Comparison of ENCODE assay signal across 12 cellular contexts in genomic region chr20:17809714-17810631, GRCh38.
DNase-seq lines count a peak whose midpoint lies in the region; ATAC-seq and TF ChIP-seq lines count a peak whose summit lies in the region.
"Had no signal": no experiment of that assay in that cellular context is flagged by ENCODE, and none has a peak within 500 bp of the region (broad histone marks: within the 10 kb centered on the region; RNA-seq: fewer than 3 reads in every experiment).

No MANE protein-coding gene starts in this region.

- no peak for TF ChIP-seq POLR2A in heart left ventricle (IDR thresholded peaks at IDR 0.05)

- TF ChIP-seq CTCF in heart left ventricle (IDR thresholded peaks at IDR 0.05), result no peak
- TF ChIP-seq CTCF in lower lobe of right lung (IDR thresholded peaks at IDR 0.05), result no peak

- H3K4me3 ChIP-seq in heart left ventricle (no peak overlapping the region), lower lobe of right lung (no peak overlapping the region)
- H3K4me3 ChIP-seq: PC-9 had no signal

- H3K9me3 ChIP-seq in heart left ventricle (no peaks in the 10 kb centered on the region), lower lobe of right lung (no peaks in the 10 kb centered on the region)

- intact Hi-C loops in Right ventricle myocardium inferior (cut with DNase I) (loop anchor here (5.0 kb wide), 4 partner anchors 32 to 128 kb away; partner anchors contain the start of gene RRBP1), heart left ventricle (cut with DNase I) (loop anchor here in 8 of 10 donors (5.0 to 10.0 kb wide), 6 partner anchors 32 to 128 kb away; partner anchors contain the start of gene RRBP1 (in 4 of the 8)), lower lobe of right lung (cut with DNase I) (no loop called here)

- ATAC-seq in Right ventricle myocardium inferior (peak; percentile 50), heart left ventricle (no peak), lower lobe of right lung (peak in 1 of 2 donors; percentile 71), GM21390 (IDR thresholded peaks at IDR 0.05; ENCODE audit: unreplicated experiment) (no peak)

- H3K4me1 ChIP-seq in heart left ventricle, result peaks cover 5 to 47% (median 37%) of the 10 kb centered on the region in 12 donors
- H3K4me1 ChIP-seq in lower lobe of right lung, result peaks cover 39% of the 10 kb centered on the region

- WGBS in heart left ventricle, 4 donors, result 64 to 72% (median 69%) methylated on average over 8 to 9 of the region's 9 CpGs

- H3K36me3 ChIP-seq in heart left ventricle (no peaks in the 10 kb centered on the region), lower lobe of right lung (no peaks in the 10 kb centered on the region)

- H3K27ac ChIP-seq in heart left ventricle, result peak overlapping the region in 4 of 12 donors; percentile 0 to 81 (median 10)
- H3K27ac ChIP-seq in lower lobe of right lung, result peak overlapping the region; percentile 25
- H3K27ac ChIP-seq: 22Rv1, PC-9 had no signal

- H3K27me3 ChIP-seq in heart left ventricle (no peaks in the 10 kb centered on the region), lower lobe of right lung (ENCODE audit: low read depth) (no peaks in the 10 kb centered on the region)

- DNase-seq in Right ventricle myocardium inferior (ENCODE audit: missing footprints), result no peak
- DNase-seq in heart left ventricle, result no peak
- DNase-seq in fibroblast of peridontal ligament (ENCODE audit: extremely low read depth), result peak; percentile 88
- no peak for DNase-seq in lower lobe of right lung
- DNase-seq in NCI-H2196 (lab: John Stamatoyannopoulos, UW; ENCODE audit: unreplicated experiment), result no peak
- DNase-seq in mucosa of gallbladder (ENCODE audit: low spot score), result no peak
- no peak for DNase-seq in NCI-H128 (lab: John Stamatoyannopoulos, UW; ENCODE audit: unreplicated experiment)
- DNase-seq: activated CD4-positive, alpha-beta memory T cell treated with anti-CD3 and anti-CD28 coated beads, Interleukin-2, amount 10 ng/mL, durations not matched to agents 7 days and 5 days; NCI-H345 had no signal
